Comparison of ENCODE assay signal across 23 cellular contexts in genomic region chr5:55096186-55096585, GRCh38. TPM values are rescaled to one million over a fixed set of nuclear protein-coding genes. Genes with fewer than 3 reads are reported as not detected.
DNase-seq lines count a peak whose midpoint lies in the region; ATAC-seq and TF ChIP-seq lines count a peak whose summit lies in the region.
"Had no signal": no experiment of that assay in that cellular context is flagged by ENCODE, and none has a peak within 500 bp of the region (broad histone marks: within the 10 kb centered on the region; RNA-seq: fewer than 3 reads in every experiment).

No MANE protein-coding gene starts in this region.

- no peak overlapping the region for H3K27ac ChIP-seq in left lung
- H3K27ac ChIP-seq in upper lobe of right lung = no peak overlapping the region
- H3K27ac ChIP-seq: psoas muscle, RWPE1, transverse colon had no signal

- H3K4me1 Mint-ChIP-seq in activated CD4-positive, alpha-beta T cell treated with anti-CD3 and anti-CD28 coated beads, Interleukin-2, amount 10 ng/mL, durations not matched to agents 7 days and 5 days = peaks cover 82% of the 10 kb centered on the region
- H3K4me1 Mint-ChIP-seq in T-helper 2 cell treated with Interferon-gamma antibody and Interleukin-4, amounts not matched to agents 5 μg/mL and 100 μg/mL, for 36 hours (ENCODE audit: low read depth) = peaks cover 73% of the 10 kb centered on the region
- H3K4me1 Mint-ChIP-seq in central memory CD8-positive, alpha-beta T cell = peaks cover 77% of the 10 kb centered on the region
- peaks cover 76% of the 10 kb centered on the region for H3K4me1 Mint-ChIP-seq in stimulated activated effector memory CD8-positive, alpha-beta T cell treated with anti-CD3 and anti-CD28 coated beads, Interleukin-12 subunit alpha, Interleukin-12 subunit beta, amount 100 ng/mL, for 72 hours
- H3K4me1 Mint-ChIP-seq: activated B cell treated with CpG ODN at 0.5 μM for 24 hours had no signal

- intact Hi-C loops in left lung (cut with DNase I) (no loop called here), upper lobe of right lung (cut with DNase I) (no loop called here)

- peak overlapping the region; percentile 92 for H3K27ac Mint-ChIP-seq in activated CD4-positive, alpha-beta T cell treated with anti-CD3 and anti-CD28 coated beads, Interleukin-2, amount 10 ng/mL, durations not matched to agents 7 days and 5 days
- peak overlapping the region; percentile 96 for H3K27ac Mint-ChIP-seq in T-helper 2 cell treated with Interferon-gamma antibody and Interleukin-4, amounts not matched to agents 5 μg/mL and 100 μg/mL, for 36 hours
- peak overlapping the region; percentile 92 for H3K27ac Mint-ChIP-seq in central memory CD8-positive, alpha-beta T cell (ENCODE audit: low read depth)
- peak overlapping the region; percentile 91 for H3K27ac Mint-ChIP-seq in stimulated activated effector memory CD8-positive, alpha-beta T cell treated with anti-CD3 and anti-CD28 coated beads, Interleukin-12 subunit alpha, Interleukin-12 subunit beta, amount 100 ng/mL, for 72 hours
- H3K27ac Mint-ChIP-seq: activated B cell treated with CpG ODN at 0.5 μM for 24 hours had no signal

- peaks cover 79% of the 10 kb centered on the region for H3K36me3 Mint-ChIP-seq in activated CD4-positive, alpha-beta T cell treated with anti-CD3 and anti-CD28 coated beads, Interleukin-2, amount 10 ng/mL, durations not matched to agents 7 days and 5 days (ENCODE audit: low read depth)
- H3K36me3 Mint-ChIP-seq in T-helper 2 cell treated with Interferon-gamma antibody and Interleukin-4, amounts not matched to agents 5 μg/mL and 100 μg/mL, for 36 hours (ENCODE audit: low read depth) = peaks cover 77% of the 10 kb centered on the region
- H3K36me3 Mint-ChIP-seq in central memory CD8-positive, alpha-beta T cell (ENCODE audit: insufficient read depth) = peaks cover 9% of the 10 kb centered on the region
- no peaks in the 10 kb centered on the region for H3K36me3 Mint-ChIP-seq in stimulated activated effector memory CD8-positive, alpha-beta T cell treated with anti-CD3 and anti-CD28 coated beads, Interleukin-12 subunit alpha, Interleukin-12 subunit beta, amount 100 ng/mL, for 72 hours

- no peaks in the 10 kb centered on the region for H3K27me3 ChIP-seq in left lung
- H3K27me3 ChIP-seq in upper lobe of right lung = no peaks in the 10 kb centered on the region
- H3K27me3 ChIP-seq: transverse colon had no signal

- POLR2A ChIA-PET in activated CD4-positive, alpha-beta T cell treated with anti-CD3 and anti-CD28 coated beads, Interleukin-2, amount 10 ng/mL, durations not matched to agents 7 days and 5 days (lab: Charles Lee) = interaction anchor here (0.6 to 0.7 kb wide), 3 partner anchors 34 to 486 kb away, joined by 3 to 4 read pairs (median 3); no protein-coding TSS in a partner anchor

- H3K4me3 ChIP-seq in left lung = no peak overlapping the region
- no peak overlapping the region for H3K4me3 ChIP-seq in upper lobe of right lung
- H3K4me3 ChIP-seq: lung, psoas muscle, transverse colon had no signal

- no peaks in the 10 kb centered on the region for H3K4me1 ChIP-seq in left lung
- no peaks in the 10 kb centered on the region for H3K4me1 ChIP-seq in upper lobe of right lung
- H3K4me1 ChIP-seq: psoas muscle, transverse colon had no signal

- H3K4me3 Mint-ChIP-seq in activated CD4-positive, alpha-beta T cell treated with anti-CD3 and anti-CD28 coated beads, Interleukin-2, amount 10 ng/mL, durations not matched to agents 7 days and 5 days = peak overlapping the region; percentile 49
- peak overlapping the region; percentile 69 for H3K4me3 Mint-ChIP-seq in T-helper 2 cell treated with Interferon-gamma antibody and Interleukin-4, amounts not matched to agents 5 μg/mL and 100 μg/mL, for 36 hours
- H3K4me3 Mint-ChIP-seq in central memory CD8-positive, alpha-beta T cell = peak overlapping the region; percentile 66
- peak overlapping the region; percentile 58 for H3K4me3 Mint-ChIP-seq in stimulated activated effector memory CD8-positive, alpha-beta T cell treated with anti-CD3 and anti-CD28 coated beads, Interleukin-12 subunit alpha, Interleukin-12 subunit beta, amount 100 ng/mL, for 72 hours
- H3K4me3 Mint-ChIP-seq: activated B cell treated with CpG ODN at 0.5 μM for 24 hours had no signal

- peak; percentile 80 for ATAC-seq in central memory CD8-positive, alpha-beta T cell (replicated peaks; ENCODE audit: extremely low read depth, poor library complexity, severe bottlenecking)
- ATAC-seq in stimulated activated effector memory CD8-positive, alpha-beta T cell treated with anti-CD3 and anti-CD28 coated beads, Interleukin-12 subunit alpha, Interleukin-12 subunit beta, amount 100 ng/mL, for 72 hours = peak; percentile 68
- no peak for ATAC-seq in left lung
- no peak for ATAC-seq in upper lobe of right lung
- ATAC-seq: esophagus mucosa, psoas muscle had no signal

- DNase-seq in activated CD4-positive, alpha-beta T cell treated with anti-CD3 and anti-CD28 coated beads, Interleukin-2, amount 10 ng/mL, durations not matched to agents 7 days and 5 days = peak; percentile 33
- DNase-seq in activated CD4-positive, alpha-beta T cell treated with anti-CD3 and anti-CD28 coated beads for 1 hour = no peak
- no peak for DNase-seq in T-helper 2 cell treated with Interferon-gamma antibody and Interleukin-4, amounts not matched to agents 5 μg/mL and 100 μg/mL, for 36 hours (ENCODE audit: low spot score)
- peak in 1 of 2 donors; percentile 21 for DNase-seq in central memory CD8-positive, alpha-beta T cell (ENCODE audit: low spot score in 2 of 2)
- no peak for DNase-seq in stimulated activated effector memory CD8-positive, alpha-beta T cell treated with anti-CD3 and anti-CD28 coated beads, Interleukin-12 subunit alpha, Interleukin-12 subunit beta, amount 100 ng/mL, for 72 hours (ENCODE audit: low spot score in 2 of 2)
- DNase-seq in left lung (no peak), NK-92 (lab: John Stamatoyannopoulos, UW; ENCODE audit: unreplicated experiment) (no peak), upper lobe of right lung (no peak)
- DNase-seq: activated B cell treated with CpG ODN at 0.5 μM for 24 hours, AML-193, Calu3, foreskin melanocyte, kidney, NCI-H526 treated with DMSO at 0.1 percent for 48 hours, psoas muscle, SK-N-SH, T-helper 9 cell had no signal

- no peak for TF ChIP-seq CTCF in left lung (IDR thresholded peaks at IDR 0.05)
- no peak for TF ChIP-seq CTCF in upper lobe of right lung (IDR thresholded peaks at IDR 0.05)

- CTCF ChIA-PET in activated CD4-positive, alpha-beta T cell treated with anti-CD3 and anti-CD28 coated beads, Interleukin-2, amount 10 ng/mL, durations not matched to agents 7 days and 5 days (lab: Charles Lee) = interaction anchor here (0.8 to 2.9 kb wide), 7 partner anchors 10 to 152 kb away, joined by 3 to 19 read pairs (median 4); no protein-coding TSS in a partner anchor

- H3K36me3 ChIP-seq in left lung = no peaks in the 10 kb centered on the region
- H3K36me3 ChIP-seq in upper lobe of right lung = no peaks in the 10 kb centered on the region
- H3K36me3 ChIP-seq: transverse colon had no signal

- no peaks in the 10 kb centered on the region for H3K9me3 ChIP-seq in left lung
- no peaks in the 10 kb centered on the region for H3K9me3 ChIP-seq in upper lobe of right lung
- H3K9me3 ChIP-seq: psoas muscle, SK-N-SH, transverse colon had no signal

- peaks cover 50% of the 10 kb centered on the region for H3K9me3 Mint-ChIP-seq in activated CD4-positive, alpha-beta T cell treated with anti-CD3 and anti-CD28 coated beads, Interleukin-2, amount 10 ng/mL, durations not matched to agents 7 days and 5 days
- peaks cover 70% of the 10 kb centered on the region for H3K9me3 Mint-ChIP-seq in T-helper 2 cell treated with Interferon-gamma antibody and Interleukin-4, amounts not matched to agents 5 μg/mL and 100 μg/mL, for 36 hours
- peaks cover 31% of the 10 kb centered on the region for H3K9me3 Mint-ChIP-seq in central memory CD8-positive, alpha-beta T cell
- H3K9me3 Mint-ChIP-seq in stimulated activated effector memory CD8-positive, alpha-beta T cell treated with anti-CD3 and anti-CD28 coated beads, Interleukin-12 subunit alpha, Interleukin-12 subunit beta, amount 100 ng/mL, for 72 hours = peaks cover 14% of the 10 kb centered on the region
- H3K9me3 Mint-ChIP-seq: activated B cell treated with CpG ODN at 0.5 μM for 24 hours had no signal

- H3K27me3 Mint-ChIP-seq in activated CD4-positive, alpha-beta T cell treated with anti-CD3 and anti-CD28 coated beads, Interleukin-2, amount 10 ng/mL, durations not matched to agents 7 days and 5 days = peaks cover 9% of the 10 kb centered on the region
- H3K27me3 Mint-ChIP-seq in T-helper 2 cell treated with Interferon-gamma antibody and Interleukin-4, amounts not matched to agents 5 μg/mL and 100 μg/mL, for 36 hours (ENCODE audit: low read depth) = no peaks in the 10 kb centered on the region
- no peaks in the 10 kb centered on the region for H3K27me3 Mint-ChIP-seq in central memory CD8-positive, alpha-beta T cell
- H3K27me3 Mint-ChIP-seq: activated B cell treated with CpG ODN at 0.5 μM for 24 hours had no signal

RNA-seq across cellular contexts. Expression of gene GZMA, which starts 6.3 kb away (rescaled TPM):
- 100 to 1,000 TPM; 165 to 168 TPM for total RNA-seq in activated CD4-positive, alpha-beta T cell treated with anti-CD3 and anti-CD28 coated beads, Interleukin-2, amount 10 ng/mL, durations not matched to agents 7 days and 5 days
- total RNA-seq in left lung = 1 to 10 TPM; 4.0 to 6.3 TPM
- total RNA-seq in upper lobe of right lung = 8.8 TPM
- total RNA-seq: A172, activated B cell treated with CpG ODN at 0.5 μM for 24 hours, Calu3, cerebellum had no signal

Comparison
In these comparisons a context has a peak if more than half of its experiments do, and no peak if none do; other contexts are left out.
1. ATAC-seq: peak in central memory CD8-positive, alpha-beta T cell (single experiment) and stimulated activated effector memory CD8-positive, alpha-beta T cell treated with anti-CD3 and anti-CD28 coated beads, Interleukin-12 subunit alpha, Interleukin-12 subunit beta, amount 100 ng/mL, for 72 hours (single experiment); none in left lung (single experiment) and upper lobe of right lung (single experiment).
2. RNA of gene GZMA, which starts 6.3 kb away (total RNA-seq): 165 to 168 TPM in activated CD4-positive, alpha-beta T cell treated with anti-CD3 and anti-CD28 coated beads, Interleukin-2, amount 10 ng/mL, durations not matched to agents 7 days and 5 days; 8.8 TPM in upper lobe of right lung (single experiment) and 4.0 to 6.3 TPM in left lung; every median in the first group is over 10 times any median in the second.
3. Peak in every context shown above with its lines, with median percentiles within 50 percentile points of each other: H3K27ac Mint-ChIP-seq and H3K4me3 Mint-ChIP-seq.